Comparison of ENCODE assay signal across 1 cellular context in the genomic region with DNA sequence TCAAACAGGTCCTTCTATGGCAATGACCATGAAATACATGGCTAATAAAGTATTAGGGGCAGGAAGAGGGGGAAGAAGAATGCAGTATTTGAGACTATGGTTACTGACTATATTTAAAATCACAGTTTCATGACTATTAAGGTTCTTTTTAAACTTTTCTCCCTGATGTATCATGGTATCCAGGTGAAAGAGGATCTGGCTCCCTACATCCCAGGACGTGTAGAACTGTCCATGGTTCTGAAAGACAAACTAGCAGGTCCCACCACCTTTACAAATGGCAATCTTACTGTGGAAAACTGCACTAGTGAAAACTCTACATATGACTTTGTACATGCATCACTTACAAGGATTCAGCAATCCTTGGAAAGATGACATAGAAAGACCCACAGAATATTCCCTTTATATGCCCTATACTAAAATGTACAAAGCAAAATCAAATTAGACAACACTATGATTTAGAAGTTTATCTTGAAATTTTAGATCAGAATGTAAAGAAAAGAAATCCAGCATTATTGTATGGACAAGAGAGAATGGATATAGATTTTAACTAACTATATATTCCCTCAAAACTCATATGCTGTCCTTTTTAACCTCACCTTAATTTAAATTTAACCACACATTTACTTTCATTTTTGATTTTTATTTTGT.
TF ChIP-seq lines count a peak whose summit lies in the region.

No MANE protein-coding gene starts in this region.

TF ChIP-seq in GM12878, 131 proteins besides CTCF, POLR2A, EP300 and RAD21 (continued from another document):
- TF ChIP-seq, protein P1, sequence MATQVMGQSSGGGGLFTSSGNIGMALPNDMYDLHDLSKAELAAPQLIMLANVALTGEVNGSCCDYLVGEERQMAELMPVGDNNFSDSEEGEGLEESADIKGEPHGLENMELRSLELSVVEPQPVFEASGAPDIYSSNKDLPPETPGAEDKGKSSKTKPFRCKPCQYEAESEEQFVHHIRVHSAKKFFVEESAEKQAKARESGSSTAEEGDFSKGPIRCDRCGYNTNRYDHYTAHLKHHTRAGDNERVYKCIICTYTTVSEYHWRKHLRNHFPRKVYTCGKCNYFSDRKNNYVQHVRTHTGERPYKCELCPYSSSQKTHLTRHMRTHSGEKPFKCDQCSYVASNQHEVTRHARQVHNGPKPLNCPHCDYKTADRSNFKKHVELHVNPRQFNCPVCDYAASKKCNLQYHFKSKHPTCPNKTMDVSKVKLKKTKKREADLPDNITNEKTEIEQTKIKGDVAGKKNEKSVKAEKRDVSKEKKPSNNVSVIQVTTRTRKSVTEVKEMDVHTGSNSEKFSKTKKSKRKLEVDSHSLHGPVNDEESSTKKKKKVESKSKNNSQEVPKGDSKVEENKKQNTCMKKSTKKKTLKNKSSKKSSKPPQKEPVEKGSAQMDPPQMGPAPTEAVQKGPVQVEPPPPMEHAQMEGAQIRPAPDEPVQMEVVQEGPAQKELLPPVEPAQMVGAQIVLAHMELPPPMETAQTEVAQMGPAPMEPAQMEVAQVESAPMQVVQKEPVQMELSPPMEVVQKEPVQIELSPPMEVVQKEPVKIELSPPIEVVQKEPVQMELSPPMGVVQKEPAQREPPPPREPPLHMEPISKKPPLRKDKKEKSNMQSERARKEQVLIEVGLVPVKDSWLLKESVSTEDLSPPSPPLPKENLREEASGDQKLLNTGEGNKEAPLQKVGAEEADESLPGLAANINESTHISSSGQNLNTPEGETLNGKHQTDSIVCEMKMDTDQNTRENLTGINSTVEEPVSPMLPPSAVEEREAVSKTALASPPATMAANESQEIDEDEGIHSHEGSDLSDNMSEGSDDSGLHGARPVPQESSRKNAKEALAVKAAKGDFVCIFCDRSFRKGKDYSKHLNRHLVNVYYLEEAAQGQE (IDR thresholded peaks at IDR 0.05; ENCODE audit: low read depth, low read length): peak; percentile 79
